ENCODE assay signal across 8 cellular contexts in the genomic region with DNA sequence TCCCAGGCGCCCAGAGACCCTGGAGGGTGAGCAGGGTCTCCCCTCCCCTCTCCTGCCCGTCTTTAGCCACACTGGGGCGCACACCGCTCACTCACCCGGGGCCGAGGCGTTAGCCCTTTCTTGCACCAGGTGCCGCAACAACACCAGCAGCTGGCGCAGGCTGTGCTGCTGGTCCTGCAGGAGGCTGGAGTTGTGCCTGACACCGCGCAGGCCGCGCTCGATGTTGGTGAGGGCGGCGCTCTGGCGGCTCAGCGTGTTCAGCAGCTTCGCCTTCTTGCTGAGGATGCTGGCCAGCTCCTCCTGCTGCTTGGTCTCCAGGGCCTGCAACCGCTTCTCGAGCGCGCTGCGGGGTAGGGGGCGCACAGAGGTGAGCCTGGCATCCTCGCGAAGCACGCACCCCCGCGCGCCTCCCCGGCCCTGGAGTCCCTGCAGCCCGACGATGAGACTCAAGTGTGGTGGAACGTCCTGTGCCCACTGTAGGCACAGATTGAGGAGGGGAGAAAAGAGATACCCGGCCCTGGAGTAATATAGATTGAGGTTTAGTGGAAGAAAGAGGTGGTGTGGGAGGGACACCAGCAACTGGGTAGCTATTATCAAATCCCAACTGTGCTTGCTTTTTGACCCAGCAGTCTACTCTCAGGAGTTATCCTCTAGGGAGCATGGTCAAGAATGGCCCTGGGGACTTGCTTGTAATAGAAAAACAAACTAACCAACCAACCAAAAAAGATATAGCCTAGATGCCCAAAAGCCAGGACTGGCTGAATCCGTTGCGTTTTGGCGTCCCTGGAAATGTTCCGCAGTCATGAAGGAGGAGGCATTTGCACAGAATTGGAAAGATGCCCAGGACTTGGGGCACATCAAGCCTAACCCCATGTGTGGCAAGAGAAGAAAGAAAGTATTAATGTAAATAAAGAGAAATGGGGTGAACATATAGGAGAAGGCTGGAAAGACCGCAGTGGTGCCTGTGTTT. TPM values are rescaled to one million over a fixed set of nuclear protein-coding genes. Genes with fewer than 3 reads are reported as not detected.
DNase-seq lines count a peak whose midpoint lies in the region; ATAC-seq and TF ChIP-seq lines count a peak whose summit lies in the region.

No MANE protein-coding gene starts in this region.

- TF ChIP-seq CTCF in HL-60 (IDR thresholded peaks at IDR 0.05; ENCODE audit: insufficient read depth, low read length) (no peak), left lung (IDR thresholded peaks at IDR 0.05) (no peak)

- H3K36me3 ChIP-seq in left lung, result no peaks in the 10 kb centered on the region

- H3K4me3 ChIP-seq in HL-60 (replicated peaks; ENCODE audit: insufficient read depth, low read length) (no peak overlapping the region), left lung (no peak overlapping the region)

- H3K27ac ChIP-seq in HL-60 (replicated peaks), result no peak overlapping the region
- no peak overlapping the region for H3K27ac ChIP-seq in left lung

- DNase-seq in AG08396 (ENCODE audit: low spot score), result peak; percentile 71
- peak; percentile 13 to 59 for DNase-seq in HL-60 (ENCODE audit: low read depth in 1 of 2, low spot score in 1 of 2)
- peak; percentile 23 for DNase-seq in dermis blood vessel endothelial cell
- peak; percentile 43 to 77 for DNase-seq in left lung
- no peak for DNase-seq in activated T-cell treated with anti-CD3 and anti-CD28 coated beads for 4 hours

- H3K27me3 ChIP-seq in HL-60 (ENCODE audit: insufficient read depth, poor library complexity, severe bottlenecking) (peaks cover 15% of the 10 kb centered on the region), left lung (peaks cover 0 to 36% of the 10 kb centered on the region in 2 donors)

- H3K9me3 ChIP-seq in left lung, result no peaks in the 10 kb centered on the region

- ATAC-seq in left lung (peak; percentile 61), HG03039 (IDR thresholded peaks at IDR 0.05; ENCODE audit: unreplicated experiment) (no peak), GM18870 (IDR thresholded peaks at IDR 0.05; ENCODE audit: unreplicated experiment) (no peak), GM19351 (IDR thresholded peaks at IDR 0.05; ENCODE audit: unreplicated experiment) (no peak)

- H3K4me1 ChIP-seq in left lung, result peaks cover 0 to 7% of the 10 kb centered on the region in 2 donors

- intact Hi-C loops in left lung (cut with DNase I), result no loop called here

RNA-seq across cellular contexts. Expression of a gene that starts 30.9 kb away (rescaled TPM):
- total RNA-seq in dermis blood vessel endothelial cell (not detected in 2 replicates), left lung (under 1 TPM; 0.16 to 0.20 TPM)

RNA-seq across cellular contexts. Expression of a gene that starts 51.8 kb away (rescaled TPM):
- total RNA-seq in dermis blood vessel endothelial cell, result 2.7 and 2.9 TPM in 2 replicates
- 10 to 100 TPM; 13.0 to 21.5 TPM for total RNA-seq in left lung
